10 cellular contexts compared by ENCODE assay signal in the genomic region with DNA sequence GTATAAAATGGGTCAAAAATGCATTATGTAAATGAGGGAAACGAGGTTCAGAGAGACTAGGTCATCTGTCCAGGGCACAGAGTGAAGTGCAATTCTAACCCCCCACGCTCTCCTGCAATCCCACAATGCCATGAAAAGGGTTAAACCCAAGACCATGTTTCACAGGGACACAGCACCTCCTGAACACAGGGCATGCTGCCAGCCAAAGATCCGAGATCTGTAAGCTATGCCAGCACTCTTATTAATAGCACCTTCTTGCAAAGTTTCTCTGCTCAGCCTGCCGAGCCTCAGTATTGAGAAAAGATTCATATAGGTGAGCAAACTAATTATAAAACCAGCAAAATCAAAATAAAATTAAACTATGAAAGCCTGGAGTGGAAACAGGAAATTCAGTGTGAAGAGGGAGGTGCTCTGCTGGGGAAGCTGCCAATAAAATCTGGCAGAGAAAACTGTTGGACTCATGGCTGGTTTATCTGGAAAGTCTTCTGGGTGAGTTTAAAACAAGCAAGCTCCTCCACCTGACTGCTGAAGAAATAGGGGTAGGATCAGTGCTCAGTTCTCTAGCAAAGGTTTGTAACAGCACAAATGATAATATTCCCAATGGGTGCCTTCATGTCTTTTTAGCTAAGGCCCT. TPM values are rescaled to one million over a fixed set of nuclear protein-coding genes. Genes with fewer than 3 reads are reported as not detected.
DNase-seq lines count a peak whose midpoint lies in the region; ATAC-seq and TF ChIP-seq lines count a peak whose summit lies in the region.
"Had no signal": no experiment of that assay in that cellular context is flagged by ENCODE, and none has a peak within 500 bp of the region (broad histone marks: within the 10 kb centered on the region; RNA-seq: fewer than 3 reads in every experiment).

No MANE protein-coding gene starts in this region.

- peak overlapping the region; percentile 75; the same call in 1 of the 2 replicates for H3K27ac Mint-ChIP-seq in GM23338
- no peak overlapping the region for H3K27ac Mint-ChIP-seq in T-helper 2 cell treated with Interferon-gamma antibody and Interleukin-4, amounts not matched to agents 5 μg/mL and 100 μg/mL, for 36 hours

- intact Hi-C loops in ascending aorta (cut with DNase I), result loop anchor here (1.0 kb wide), 1 partner anchor 51 kb away; a partner anchor contains a TSS
- intact Hi-C loops in left ventricle myocardium inferior (cut with micrococcal nuclease), result loop anchor here (5.0 kb wide), 1 partner anchor 52 kb away; a partner anchor contains a TSS

- H3F3A ChIP-seq in GM23338 (replicated peaks; ENCODE audit: low read depth), result 0 out of 2 replicates have a peak, but pooled peaks cover 9% of the 10 kb centered on the region

- no peak overlapping the region for H2AFZ ChIP-seq in GM23338

- peaks cover 18% of the 10 kb centered on the region for H3K27me3 Mint-ChIP-seq in GM23338 (ENCODE audit: insufficient read depth, low read depth, poor library complexity)
- H3K27me3 Mint-ChIP-seq in T-helper 2 cell treated with Interferon-gamma antibody and Interleukin-4, amounts not matched to agents 5 μg/mL and 100 μg/mL, for 36 hours (ENCODE audit: low read depth), result no peaks in the 10 kb centered on the region

- peaks cover 50% of the 10 kb centered on the region for H4K20me1 ChIP-seq in GM23338 (replicated peaks; ENCODE audit: insufficient read depth)

- no peak overlapping the region for H3K9ac ChIP-seq in skeletal muscle satellite cell (ENCODE audit: low read depth, low read length)

- TF ChIP-seq CTCF in GM23338 (conservative IDR thresholded peaks at IDR 0.05; ENCODE audit: low read depth in 2 of 2) (no peak), ascending aorta (IDR thresholded peaks at IDR 0.05) (no peak), left ventricle myocardium inferior (IDR thresholded peaks at IDR 0.05; ENCODE audit: borderline replicate concordance) (no peak)

- DNase-seq in GM23338 (ENCODE audit: low spot score) (no peak), ascending aorta (ENCODE audit: low spot score in 2 of 2) (peak in 1 of 2 donors; percentile 80), left ventricle myocardium inferior (peak; percentile 55), NCI-H2227 treated with DMSO at 0.1 percent for 48 hours (lab: John Stamatoyannopoulos, UW) (no peak)
- DNase-seq in T-helper 2 cell treated with Interferon-gamma antibody and Interleukin-4, amounts not matched to agents 5 μg/mL and 100 μg/mL, for 36 hours (ENCODE audit: low spot score), result no peak
- no peak for DNase-seq in activated CD4-positive, alpha-beta T cell treated with anti-CD3 and anti-CD28 coated beads, Interleukin-2, amount 50 U/mL, for 4 hours
- DNase-seq: SHP77 treated with DMSO at 0.1 percent for 48 hours had no signal

- H3K4me1 Mint-ChIP-seq in GM23338, result peaks cover 88% of the 10 kb centered on the region
- H3K4me1 Mint-ChIP-seq in T-helper 2 cell treated with Interferon-gamma antibody and Interleukin-4, amounts not matched to agents 5 μg/mL and 100 μg/mL, for 36 hours (ENCODE audit: low read depth), result peaks cover 19% of the 10 kb centered on the region

- H3K9me2 ChIP-seq in GM23338 (ENCODE audit: insufficient read depth), result no peaks in the 10 kb centered on the region

- no peak overlapping the region for H3K4me2 ChIP-seq in GM23338
- H3K4me2 ChIP-seq in skeletal muscle satellite cell (ENCODE audit: low read length), result peak overlapping the region; percentile 41

- H3K36me3 ChIP-seq in GM23338 (ENCODE audit: insufficient read depth), result peaks cover 16% of the 10 kb centered on the region; the same call in 1 of the 2 replicates
- H3K36me3 ChIP-seq in ascending aorta, result no peaks in the 10 kb centered on the region
- no peaks in the 10 kb centered on the region for H3K36me3 ChIP-seq in left ventricle myocardium inferior
- no peaks in the 10 kb centered on the region for H3K36me3 ChIP-seq in skeletal muscle satellite cell (ENCODE audit: insufficient read depth, low read length)

- H3K79me2 ChIP-seq in GM23338 (replicated peaks; ENCODE audit: insufficient read depth), result peaks cover 100% of the 10 kb centered on the region

- H3K4me1 ChIP-seq in GM23338 (ENCODE audit: insufficient read depth) (peaks cover 63% of the 10 kb centered on the region), ascending aorta (peaks cover 39 to 67% of the 10 kb centered on the region in 2 donors), left ventricle myocardium inferior (peaks cover 89% of the 10 kb centered on the region), skeletal muscle satellite cell (ENCODE audit: control insufficient read depth, insufficient read depth, low read length) (peaks cover 8% of the 10 kb centered on the region)

- H3K9me3 ChIP-seq in ascending aorta (no peaks in the 10 kb centered on the region), left ventricle myocardium inferior (replicated peaks) (no peaks in the 10 kb centered on the region), skeletal muscle satellite cell (replicated peaks; ENCODE audit: low read length) (no peaks in the 10 kb centered on the region)

- H3K27me3 ChIP-seq in GM23338 (ENCODE audit: insufficient read depth) (no peaks in the 10 kb centered on the region), ascending aorta (no peaks in the 10 kb centered on the region), left ventricle myocardium inferior (ENCODE audit: low read depth) (no peaks in the 10 kb centered on the region), skeletal muscle satellite cell (ENCODE audit: control insufficient read depth, insufficient read depth, low read length) (no peaks in the 10 kb centered on the region)

- ATAC-seq in GM23338, result no peak
- no peak for ATAC-seq in GM18870 (IDR thresholded peaks at IDR 0.05; ENCODE audit: unreplicated experiment)
- ATAC-seq: activated naive CD4-positive, alpha-beta T cell treated with anti-CD3 and anti-CD28 coated beads, Interleukin-2, amount 50 U/mL, for 72 hours had no signal

- H3K27ac ChIP-seq in GM23338 (ENCODE audit: low read depth) (no peak overlapping the region), ascending aorta (peak overlapping the region; percentile 79 to 84), left ventricle myocardium inferior (replicated peaks) (peak overlapping the region; percentile 82)

- no peak overlapping the region for H3K4me3 ChIP-seq in GM23338
- peak overlapping the region in 1 of 2 donors; percentile 23 for H3K4me3 ChIP-seq in ascending aorta
- peak overlapping the region; percentile 37 for H3K4me3 ChIP-seq in left ventricle myocardium inferior
- no peak overlapping the region for H3K4me3 ChIP-seq in skeletal muscle satellite cell (ENCODE audit: low read length)

- no peaks in the 10 kb centered on the region for H3K9me3 Mint-ChIP-seq in GM23338
- H3K9me3 Mint-ChIP-seq in T-helper 2 cell treated with Interferon-gamma antibody and Interleukin-4, amounts not matched to agents 5 μg/mL and 100 μg/mL, for 36 hours, result no peaks in the 10 kb centered on the region
- H3K9me3 Mint-ChIP-seq: activated naive CD4-positive, alpha-beta T cell treated with anti-CD3 and anti-CD28 coated beads, Interleukin-2, amount 50 U/mL, for 72 hours had no signal

- peaks cover 89% of the 10 kb centered on the region for H3K36me3 Mint-ChIP-seq in GM23338 (ENCODE audit: low read depth)
- H3K36me3 Mint-ChIP-seq in T-helper 2 cell treated with Interferon-gamma antibody and Interleukin-4, amounts not matched to agents 5 μg/mL and 100 μg/mL, for 36 hours (ENCODE audit: low read depth), result peaks cover 24% of the 10 kb centered on the region

- no peak overlapping the region for H3K4me3 Mint-ChIP-seq in GM23338
- no peak overlapping the region for H3K4me3 Mint-ChIP-seq in T-helper 2 cell treated with Interferon-gamma antibody and Interleukin-4, amounts not matched to agents 5 μg/mL and 100 μg/mL, for 36 hours

TF ChIP-seq in GM23338, 12 proteins besides CTCF, POLR2A, EP300 and RAD21:
- TF ChIP-seq ZNF331 (CRISPR knock-in tag; IDR thresholded peaks at IDR 0.05; ENCODE audit: low read depth) (no peak), EZH2 (IDR thresholded peaks at IDR 0.05; ENCODE audit: low read depth, unreplicated experiment) (no peak), NANOG (IDR thresholded peaks at IDR 0.05; ENCODE audit: borderline replicate concordance) (no peak), EZH2phosphoT487 (IDR thresholded peaks at IDR 0.05; ENCODE audit: unreplicated experiment) (no peak), CREB1 (CRISPR knock-in tag; IDR thresholded peaks at IDR 0.05; ENCODE audit: low read depth) (no peak), POLR2AphosphoS5 (IDR thresholded peaks at IDR 0.05; ENCODE audit: low read depth) (no peak)
- TF ChIP-seq, protein P1, sequence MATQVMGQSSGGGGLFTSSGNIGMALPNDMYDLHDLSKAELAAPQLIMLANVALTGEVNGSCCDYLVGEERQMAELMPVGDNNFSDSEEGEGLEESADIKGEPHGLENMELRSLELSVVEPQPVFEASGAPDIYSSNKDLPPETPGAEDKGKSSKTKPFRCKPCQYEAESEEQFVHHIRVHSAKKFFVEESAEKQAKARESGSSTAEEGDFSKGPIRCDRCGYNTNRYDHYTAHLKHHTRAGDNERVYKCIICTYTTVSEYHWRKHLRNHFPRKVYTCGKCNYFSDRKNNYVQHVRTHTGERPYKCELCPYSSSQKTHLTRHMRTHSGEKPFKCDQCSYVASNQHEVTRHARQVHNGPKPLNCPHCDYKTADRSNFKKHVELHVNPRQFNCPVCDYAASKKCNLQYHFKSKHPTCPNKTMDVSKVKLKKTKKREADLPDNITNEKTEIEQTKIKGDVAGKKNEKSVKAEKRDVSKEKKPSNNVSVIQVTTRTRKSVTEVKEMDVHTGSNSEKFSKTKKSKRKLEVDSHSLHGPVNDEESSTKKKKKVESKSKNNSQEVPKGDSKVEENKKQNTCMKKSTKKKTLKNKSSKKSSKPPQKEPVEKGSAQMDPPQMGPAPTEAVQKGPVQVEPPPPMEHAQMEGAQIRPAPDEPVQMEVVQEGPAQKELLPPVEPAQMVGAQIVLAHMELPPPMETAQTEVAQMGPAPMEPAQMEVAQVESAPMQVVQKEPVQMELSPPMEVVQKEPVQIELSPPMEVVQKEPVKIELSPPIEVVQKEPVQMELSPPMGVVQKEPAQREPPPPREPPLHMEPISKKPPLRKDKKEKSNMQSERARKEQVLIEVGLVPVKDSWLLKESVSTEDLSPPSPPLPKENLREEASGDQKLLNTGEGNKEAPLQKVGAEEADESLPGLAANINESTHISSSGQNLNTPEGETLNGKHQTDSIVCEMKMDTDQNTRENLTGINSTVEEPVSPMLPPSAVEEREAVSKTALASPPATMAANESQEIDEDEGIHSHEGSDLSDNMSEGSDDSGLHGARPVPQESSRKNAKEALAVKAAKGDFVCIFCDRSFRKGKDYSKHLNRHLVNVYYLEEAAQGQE (IDR thresholded peaks at IDR 0.05; ENCODE audit: unreplicated experiment), result no peak

RNA-seq across cellular contexts. Expression of a gene that starts 50.3 kb away (rescaled TPM):
- total RNA-seq in GM23338 (2014; rRNA removed; shearing (Covaris generic)), result 116 and 134 TPM in 2 replicates
- 39.9 and 40.0 TPM in 2 replicates for polyA plus RNA-seq in GM23338 (2016; fragmentation: Nextera tagmentation; extraction: Ambion mirVana)
- 62.3 TPM for total RNA-seq in ascending aorta
- 137 TPM for total RNA-seq in left ventricle myocardium inferior
- 2.8 and 23.2 TPM in 2 replicates for total RNA-seq in skeletal muscle satellite cell (2012; rRNA removed)
